ENCODE assay signal across 28 cellular contexts in genomic region chr13:85254641-85255040, GRCh38.
"Had no signal": no experiment of that assay in that cellular context is flagged by ENCODE, and none has a peak within 500 bp of the region (broad histone marks: within the 10 kb centered on the region; RNA-seq: fewer than 3 reads in every experiment).

No MANE protein-coding gene starts in this region.

- H3K27ac ChIP-seq: neutrophil, pancreas, psoas muscle, right lobe of liver, sigmoid colon, suprapubic skin, testis, tibial nerve, upper lobe of left lung, vagina had no signal

- H3K27me3 ChIP-seq: neutrophil, pancreas, right lobe of liver, sigmoid colon, suprapubic skin, testis, tibial nerve, upper lobe of left lung, vagina had no signal

- DNase-seq: naive B cell; naive thymus-derived CD8-positive, alpha-beta T cell; nephron progenitor cell; nucleus accumbens; pancreas; psoas muscle; right cardiac atrium; right lobe of liver; sigmoid colon; small intestine; stimulated activated CD4-positive, alpha-beta T cell treated with anti-CD3 and anti-CD28 coated beads, Interleukin-15, amount 100 ng/mL, for 24 hours; stimulated activated CD4-positive, alpha-beta T cell treated with anti-CD3 and anti-CD28 coated beads, Interleukin-4, amount 100 ng/mL, for 1 hour; stimulated activated CD4-positive, alpha-beta T cell treated with anti-CD3 and anti-CD28 coated beads, Interleukin-4, amount 100 ng/mL, for 4 hours; stimulated activated CD8-positive, alpha-beta memory T cell treated with anti-CD3 and anti-CD28 coated beads, Interleukin-4, amount 100 ng/mL, for 48 hours; stimulated activated naive CD4-positive, alpha-beta T cell; stimulated activated naive CD8-positive, alpha-beta T cell treated with anti-CD3 and anti-CD28 coated beads, Interleukin-15, amount 100 ng/mL, for 72 hours; stimulated activated naive CD8-positive, alpha-beta T cell treated with anti-CD3 and anti-CD28 coated beads, Interleukin-15, Interleukin-2, amounts not matched to agents 100 U/mL and 50 U/mL, for 24 hours; substantia nigra; testis; trophoblast cell had no signal

- H3K27me3 Mint-ChIP-seq: naive B cell; naive thymus-derived CD8-positive, alpha-beta T cell; natural killer cell treated with Interleukin-12 subunit alpha and Interleukin-12 subunit beta and Interleukin-15 and Interleukin-18, amount 100 ng/mL, for 72 hours; stimulated activated memory B cell treated with anti-CD40 and anti-IgM and Interleukin-4, amounts not matched to agents 10 μg/mL and 1 μg/mL and 100 μg/mL, for 72 hours; stimulated activated naive CD8-positive, alpha-beta T cell treated with anti-CD3 and anti-CD28 coated beads, Interleukin-15, amount 100 ng/mL, for 72 hours had no signal

- H3K4me1 ChIP-seq: pancreas, psoas muscle, right lobe of liver, sigmoid colon, suprapubic skin, testis, tibial nerve, upper lobe of left lung, vagina had no signal

- ATAC-seq: naive thymus-derived CD8-positive, alpha-beta T cell; natural killer cell treated with Interleukin-12 subunit alpha and Interleukin-12 subunit beta and Interleukin-15 and Interleukin-18, amount 100 ng/mL, for 72 hours; pancreas; psoas muscle; right cardiac atrium; right lobe of liver; stimulated activated memory B cell treated with anti-CD40 and anti-IgM and Interleukin-4, amounts not matched to agents 10 μg/mL and 1 μg/mL and 100 μg/mL, for 72 hours; stimulated activated naive CD8-positive, alpha-beta T cell treated with anti-CD3 and anti-CD28 coated beads, Interleukin-15, amount 100 ng/mL, for 72 hours; stimulated activated naive CD8-positive, alpha-beta T cell treated with anti-CD3 and anti-CD28 coated beads, Interleukin-15, Interleukin-2, amounts not matched to agents 100 U/mL and 50 U/mL, for 24 hours had no signal

- H3K9me3 ChIP-seq: neutrophil, pancreas, psoas muscle, sigmoid colon, suprapubic skin, testis, tibial nerve, upper lobe of left lung, vagina had no signal

- H3K4me3 ChIP-seq: pancreas, psoas muscle, right lobe of liver, sigmoid colon, suprapubic skin, testis, tibial nerve, upper lobe of left lung, vagina had no signal

- H3K4me1 Mint-ChIP-seq: naive B cell; naive thymus-derived CD8-positive, alpha-beta T cell; nephron progenitor cell; neural crest cell; stimulated activated memory B cell treated with anti-CD40 and anti-IgM and Interleukin-4, amounts not matched to agents 10 μg/mL and 1 μg/mL and 100 μg/mL, for 72 hours; stimulated activated naive CD8-positive, alpha-beta T cell treated with anti-CD3 and anti-CD28 coated beads, Interleukin-15, amount 100 ng/mL, for 72 hours had no signal

- H3K36me3 ChIP-seq: neutrophil, pancreas, right lobe of liver, sigmoid colon, suprapubic skin, tibial nerve, upper lobe of left lung, vagina had no signal

- H3K36me3 Mint-ChIP-seq: naive B cell; naive thymus-derived CD8-positive, alpha-beta T cell; natural killer cell treated with Interleukin-12 subunit alpha and Interleukin-12 subunit beta and Interleukin-15 and Interleukin-18, amount 100 ng/mL, for 72 hours; stimulated activated memory B cell treated with anti-CD40 and anti-IgM and Interleukin-4, amounts not matched to agents 10 μg/mL and 1 μg/mL and 100 μg/mL, for 72 hours had no signal

- H3K9me3 Mint-ChIP-seq: stimulated activated memory B cell treated with anti-CD40 and anti-IgM and Interleukin-4, amounts not matched to agents 10 μg/mL and 1 μg/mL and 100 μg/mL, for 72 hours had no signal

- H3K4me3 Mint-ChIP-seq: naive B cell; naive thymus-derived CD8-positive, alpha-beta T cell; natural killer cell treated with Interleukin-12 subunit alpha and Interleukin-12 subunit beta and Interleukin-15 and Interleukin-18, amount 100 ng/mL, for 72 hours; nephron progenitor cell; neural crest cell; stimulated activated memory B cell treated with anti-CD40 and anti-IgM and Interleukin-4, amounts not matched to agents 10 μg/mL and 1 μg/mL and 100 μg/mL, for 72 hours; stimulated activated naive CD8-positive, alpha-beta T cell treated with anti-CD3 and anti-CD28 coated beads, Interleukin-15, amount 100 ng/mL, for 72 hours had no signal

- H3K27ac Mint-ChIP-seq: naive B cell; naive thymus-derived CD8-positive, alpha-beta T cell; natural killer cell treated with Interleukin-12 subunit alpha and Interleukin-12 subunit beta and Interleukin-15 and Interleukin-18, amount 100 ng/mL, for 72 hours; nephron progenitor cell; stimulated activated memory B cell treated with anti-CD40 and anti-IgM and Interleukin-4, amounts not matched to agents 10 μg/mL and 1 μg/mL and 100 μg/mL, for 72 hours; stimulated activated naive CD8-positive, alpha-beta T cell treated with anti-CD3 and anti-CD28 coated beads, Interleukin-15, amount 100 ng/mL, for 72 hours had no signal
